ENCODE assay signal across 14 cellular contexts in the genomic region with DNA sequence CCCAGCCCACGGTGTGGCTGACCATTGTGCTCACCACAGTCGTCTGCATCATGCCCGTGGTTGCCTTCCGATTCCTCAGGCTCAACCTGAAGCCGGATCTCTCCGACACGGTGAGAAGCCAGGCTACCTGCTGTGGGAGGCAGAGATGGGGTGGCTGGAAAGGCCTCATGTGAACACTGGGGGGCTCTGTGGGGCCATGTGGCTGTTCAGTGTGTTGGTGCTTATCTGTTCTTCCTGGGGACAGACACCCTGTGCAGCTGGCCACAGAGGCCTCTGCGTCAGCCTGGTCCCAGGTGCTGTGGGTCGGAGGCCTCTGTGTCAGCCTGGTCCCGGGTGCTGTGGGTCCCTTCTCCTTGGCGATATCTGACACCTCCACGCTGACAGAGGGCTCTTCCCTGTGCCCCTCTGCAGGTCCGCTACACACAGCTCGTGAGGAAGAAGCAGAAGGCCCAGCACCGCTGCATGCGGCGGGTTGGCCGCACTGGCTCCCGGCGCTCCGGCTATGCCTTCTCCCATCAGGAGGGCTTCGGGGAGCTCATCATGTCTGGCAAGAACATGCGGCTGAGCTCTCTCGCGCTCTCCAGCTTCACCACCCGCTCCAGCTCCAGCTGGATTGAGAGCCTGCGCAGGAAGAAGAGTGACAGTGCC. TPM values are rescaled to one million over a fixed set of nuclear protein-coding genes. Genes with fewer than 3 reads are reported as not detected.
A peak's percentile ranks its signal among the peaks of the same experiment; 100 is the strongest.
DNase-seq lines count a peak whose midpoint lies in the region; ATAC-seq and TF ChIP-seq lines count a peak whose summit lies in the region.
"Had no signal": no experiment of that assay in that cellular context is flagged by ENCODE, and none has a peak within 500 bp of the region (broad histone marks: within the 10 kb centered on the region; RNA-seq: fewer than 3 reads in every experiment).

No MANE protein-coding gene starts in this region.

- peak; percentile 39 for DNase-seq in DMS 273 (lab: John Stamatoyannopoulos, UW; ENCODE audit: unreplicated experiment)
- DNase-seq in DMS 273 treated with DMSO at 0.1 percent for 48 hours (lab: John Stamatoyannopoulos, UW): no peak
- DNase-seq in RKO (ENCODE audit: low spot score): peak; percentile 19
- no peak for DNase-seq in GM20000 (ENCODE audit: low spot score)
- DNase-seq in Ammon's horn (ENCODE audit: low spot score): no peak
- DNase-seq: 8988T, DMS79, heart right ventricle, KG1, lower lobe of right lung, thyroid gland had no signal

- TF ChIP-seq CTCF in GM12872 (IDR thresholded peaks at IDR 0.05; ENCODE audit: insufficient read depth, low read depth, low read length) (peak; percentile 49), gastroesophageal sphincter (IDR thresholded peaks at IDR 0.05) (no peak), GM20000 (IDR thresholded peaks at IDR 0.05; ENCODE audit: extremely low read depth, missing control alignments) (no peak)

- no peaks in the 10 kb centered on the region for H3K9me3 ChIP-seq in gastroesophageal sphincter
- H3K9me3 ChIP-seq: heart right ventricle, lower lobe of right lung, thyroid gland had no signal

- H3K4me1 ChIP-seq in gastroesophageal sphincter: peaks cover 6 to 26% (median 17%) of the 10 kb centered on the region in 3 donors

- no peak for TF ChIP-seq EP300 in gastroesophageal sphincter (IDR thresholded peaks at IDR 0.05)

- H3K4me3 ChIP-seq in gastroesophageal sphincter: no peak overlapping the region
- H3K4me3 ChIP-seq: heart right ventricle, lower lobe of right lung, thyroid gland had no signal

- TF ChIP-seq POLR2A in gastroesophageal sphincter (IDR thresholded peaks at IDR 0.05): no peak

- WGBS in gastroesophageal sphincter (ENCODE audit: low coverage in 1 of 2), 2 donors: 60 to 83% methylated on average over 1 of the region's 27 CpGs

- peaks cover 0 to 68% of the 10 kb centered on the region in 2 donors for H3K36me3 ChIP-seq in gastroesophageal sphincter

- ATAC-seq in gastroesophageal sphincter (no peak), GM19351 (IDR thresholded peaks at IDR 0.05; ENCODE audit: unreplicated experiment) (no peak)
- ATAC-seq: lower lobe of right lung had no signal

- H3K27ac ChIP-seq in gastroesophageal sphincter: peak overlapping the region in 3 of 4 donors; percentile 17 to 34 (median 20)
- H3K27ac ChIP-seq: lower lobe of right lung, thyroid gland had no signal

- H3K27me3 ChIP-seq in gastroesophageal sphincter: no peaks in the 10 kb centered on the region
- H3K27me3 ChIP-seq: thyroid gland had no signal

RNA-seq across cellular contexts. Expression of a gene that starts 23.2 kb away (rescaled TPM):
- 100 to 1,000 TPM; 107 to 175 (median 131) TPM for total RNA-seq in gastroesophageal sphincter

RNA-seq across cellular contexts. Expression of a gene that starts 27.7 kb away (rescaled TPM):
- 1 to 10 TPM in 1 of 4 donors, under 1 TPM in 1, not detected in 2; 0.12 to 1.1 TPM for total RNA-seq in gastroesophageal sphincter
- total RNA-seq: thyroid gland had no signal

RNA-seq across cellular contexts. Expression of a gene that starts 56.6 kb away (rescaled TPM):
- total RNA-seq in gastroesophageal sphincter: 10 to 100 TPM; 44.7 to 59.4 (median 55.5) TPM

Comparison
In these comparisons a context has a peak if more than half of its experiments do, and no peak if none do; other contexts are left out.
1. DNase-seq: peak in DMS 273 (single experiment) and RKO (single experiment); none in DMS 273 treated with DMSO at 0.1 percent for 48 hours (single experiment), GM20000 (single experiment) and Ammon's horn (single experiment).